Comparison of ENCODE assay signal across 28 cellular contexts in genomic region chr4:103104886-103105285, GRCh38.
"Had no signal": no experiment of that assay in that cellular context is flagged by ENCODE, and none has a peak within 500 bp of the region (broad histone marks: within the 10 kb centered on the region; RNA-seq: fewer than 3 reads in every experiment).

No MANE protein-coding gene starts in this region.

- H3K9me3 ChIP-seq: ovary, psoas muscle, spleen, stomach, thoracic aorta, thyroid gland, tibial nerve, upper lobe of left lung, vagina had no signal

- H3K9ac ChIP-seq: neural progenitor cell, parathyroid adenoma had no signal

- H3K4me2 ChIP-seq: neural progenitor cell, smooth muscle cell had no signal

- ATAC-seq: naive thymus-derived CD4-positive, alpha-beta T cell; natural killer cell; psoas muscle; right cardiac atrium; sciatic nerve; stimulated activated memory B cell treated with anti-CD40 and anti-IgM and Interleukin-4, amounts not matched to agents 10 μg/mL and 1 μg/mL and 100 μg/mL, for 72 hours had no signal

- H3K36me3 ChIP-seq: ovary, stomach, thoracic aorta, thyroid gland, tibial nerve, upper lobe of left lung, vagina had no signal

- H3K4me1 ChIP-seq: neural progenitor cell, parathyroid adenoma, psoas muscle, thyroid gland, tibial nerve, upper lobe of left lung, vagina had no signal

- H3K27me3 ChIP-seq: neural progenitor cell, ovary, spleen, stomach, thyroid gland, tibial nerve, upper lobe of left lung, vagina had no signal

- H2AFZ ChIP-seq: neural progenitor cell, parathyroid adenoma had no signal

- H3K27ac ChIP-seq: neural progenitor cell, ovary, parathyroid adenoma, psoas muscle, skin epidermis, spleen, stomach, thoracic aorta, thyroid gland, tibial nerve, upper lobe of left lung, vagina had no signal

- FAIRE-seq: urothelium cell line had no signal

- H3K4me3 ChIP-seq: neural progenitor cell, ovary, psoas muscle, skin epidermis, smooth muscle cell, spleen, stomach, thoracic aorta, thyroid gland, tibial nerve, upper lobe of left lung, vagina had no signal

- DNase-seq: naive thymus-derived CD4-positive, alpha-beta T cell; natural killer cell; occipital lobe; ovary; posterior cingulate gyrus; psoas muscle; right cardiac atrium; spleen; stimulated activated CD4-positive, alpha-beta T cell treated with anti-CD3 and anti-CD28 coated beads, Interleukin-12 subunit alpha, Interleukin-12 subunit beta, amount 100 ng/mL, for 4 hours; stimulated activated CD4-positive, alpha-beta T cell treated with anti-CD3 and anti-CD28 coated beads, Interleukin-1b, Interleukin-23, amount 100 ng/mL, for 48 hours; stimulated activated CD4-positive, alpha-beta T cell treated with anti-CD3 and anti-CD28 coated beads, Interleukin-4, amount 100 ng/mL, for 1 hour; stimulated activated CD4-positive, alpha-beta T cell treated with anti-CD3 and anti-CD28 coated beads, Interleukin-4, amount 100 ng/mL, for 4 hours; stimulated activated CD8-positive, alpha-beta memory T cell treated with anti-CD3 and anti-CD28 coated beads, Interleukin-4, amount 100 ng/mL, for 48 hours; stimulated activated naive CD4-positive, alpha-beta T cell; stomach; thyroid gland; trophoblast cell; upper lobe of left lung had no signal

- H3K79me2 ChIP-seq: parathyroid adenoma had no signal
